In the genomic region with DNA sequence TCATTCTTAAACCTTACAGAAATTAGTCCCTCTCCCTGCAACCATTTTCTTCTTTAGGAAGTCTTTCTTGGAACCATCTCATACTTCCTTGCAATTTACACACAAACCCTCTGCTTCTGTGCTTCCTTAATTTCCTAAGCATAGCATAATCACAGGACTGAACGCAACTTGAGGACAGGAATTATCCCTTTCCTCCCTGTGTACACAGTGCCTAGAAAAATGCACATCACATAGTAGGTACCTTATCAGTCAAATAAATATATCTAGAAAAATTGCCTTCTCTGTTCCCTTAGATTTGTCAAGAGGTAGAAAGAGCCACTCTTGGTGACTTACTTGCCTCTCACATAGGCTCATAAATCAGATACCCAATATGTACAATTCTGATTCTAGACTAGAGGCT, we compare ENCODE assay signal across 1 cellular context.
TF ChIP-seq lines count a peak whose summit lies in the region.

No MANE protein-coding gene starts in this region.

TF ChIP-seq in GM23338, 12 proteins besides CTCF, POLR2A, EP300 and RAD21:
- TF ChIP-seq EZH2 (IDR thresholded peaks at IDR 0.05; ENCODE audit: low read depth, unreplicated experiment) (no peak), POLR2AphosphoS5 (IDR thresholded peaks at IDR 0.05; ENCODE audit: low read depth) (no peak), STAT1 (IDR thresholded peaks at IDR 0.05; ENCODE audit: unreplicated experiment) (no peak), EZH2phosphoT487 (IDR thresholded peaks at IDR 0.05; ENCODE audit: unreplicated experiment) (no peak), ZNF114 (CRISPR knock-in tag; IDR thresholded peaks at IDR 0.05) (no peak), REST (IDR thresholded peaks at IDR 0.05; ENCODE audit: unreplicated experiment) (no peak), CREB1 (CRISPR knock-in tag; IDR thresholded peaks at IDR 0.05; ENCODE audit: low read depth) (no peak), ZNF331 (CRISPR knock-in tag; IDR thresholded peaks at IDR 0.05; ENCODE audit: low read depth) (no peak)
- TF ChIP-seq, protein P1, sequence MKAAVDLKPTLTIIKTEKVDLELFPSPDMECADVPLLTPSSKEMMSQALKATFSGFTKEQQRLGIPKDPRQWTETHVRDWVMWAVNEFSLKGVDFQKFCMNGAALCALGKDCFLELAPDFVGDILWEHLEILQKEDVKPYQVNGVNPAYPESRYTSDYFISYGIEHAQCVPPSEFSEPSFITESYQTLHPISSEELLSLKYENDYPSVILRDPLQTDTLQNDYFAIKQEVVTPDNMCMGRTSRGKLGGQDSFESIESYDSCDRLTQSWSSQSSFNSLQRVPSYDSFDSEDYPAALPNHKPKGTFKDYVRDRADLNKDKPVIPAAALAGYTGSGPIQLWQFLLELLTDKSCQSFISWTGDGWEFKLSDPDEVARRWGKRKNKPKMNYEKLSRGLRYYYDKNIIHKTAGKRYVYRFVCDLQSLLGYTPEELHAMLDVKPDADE (IDR thresholded peaks at IDR 0.05) = no peak
- TF ChIP-seq, protein P2, sequence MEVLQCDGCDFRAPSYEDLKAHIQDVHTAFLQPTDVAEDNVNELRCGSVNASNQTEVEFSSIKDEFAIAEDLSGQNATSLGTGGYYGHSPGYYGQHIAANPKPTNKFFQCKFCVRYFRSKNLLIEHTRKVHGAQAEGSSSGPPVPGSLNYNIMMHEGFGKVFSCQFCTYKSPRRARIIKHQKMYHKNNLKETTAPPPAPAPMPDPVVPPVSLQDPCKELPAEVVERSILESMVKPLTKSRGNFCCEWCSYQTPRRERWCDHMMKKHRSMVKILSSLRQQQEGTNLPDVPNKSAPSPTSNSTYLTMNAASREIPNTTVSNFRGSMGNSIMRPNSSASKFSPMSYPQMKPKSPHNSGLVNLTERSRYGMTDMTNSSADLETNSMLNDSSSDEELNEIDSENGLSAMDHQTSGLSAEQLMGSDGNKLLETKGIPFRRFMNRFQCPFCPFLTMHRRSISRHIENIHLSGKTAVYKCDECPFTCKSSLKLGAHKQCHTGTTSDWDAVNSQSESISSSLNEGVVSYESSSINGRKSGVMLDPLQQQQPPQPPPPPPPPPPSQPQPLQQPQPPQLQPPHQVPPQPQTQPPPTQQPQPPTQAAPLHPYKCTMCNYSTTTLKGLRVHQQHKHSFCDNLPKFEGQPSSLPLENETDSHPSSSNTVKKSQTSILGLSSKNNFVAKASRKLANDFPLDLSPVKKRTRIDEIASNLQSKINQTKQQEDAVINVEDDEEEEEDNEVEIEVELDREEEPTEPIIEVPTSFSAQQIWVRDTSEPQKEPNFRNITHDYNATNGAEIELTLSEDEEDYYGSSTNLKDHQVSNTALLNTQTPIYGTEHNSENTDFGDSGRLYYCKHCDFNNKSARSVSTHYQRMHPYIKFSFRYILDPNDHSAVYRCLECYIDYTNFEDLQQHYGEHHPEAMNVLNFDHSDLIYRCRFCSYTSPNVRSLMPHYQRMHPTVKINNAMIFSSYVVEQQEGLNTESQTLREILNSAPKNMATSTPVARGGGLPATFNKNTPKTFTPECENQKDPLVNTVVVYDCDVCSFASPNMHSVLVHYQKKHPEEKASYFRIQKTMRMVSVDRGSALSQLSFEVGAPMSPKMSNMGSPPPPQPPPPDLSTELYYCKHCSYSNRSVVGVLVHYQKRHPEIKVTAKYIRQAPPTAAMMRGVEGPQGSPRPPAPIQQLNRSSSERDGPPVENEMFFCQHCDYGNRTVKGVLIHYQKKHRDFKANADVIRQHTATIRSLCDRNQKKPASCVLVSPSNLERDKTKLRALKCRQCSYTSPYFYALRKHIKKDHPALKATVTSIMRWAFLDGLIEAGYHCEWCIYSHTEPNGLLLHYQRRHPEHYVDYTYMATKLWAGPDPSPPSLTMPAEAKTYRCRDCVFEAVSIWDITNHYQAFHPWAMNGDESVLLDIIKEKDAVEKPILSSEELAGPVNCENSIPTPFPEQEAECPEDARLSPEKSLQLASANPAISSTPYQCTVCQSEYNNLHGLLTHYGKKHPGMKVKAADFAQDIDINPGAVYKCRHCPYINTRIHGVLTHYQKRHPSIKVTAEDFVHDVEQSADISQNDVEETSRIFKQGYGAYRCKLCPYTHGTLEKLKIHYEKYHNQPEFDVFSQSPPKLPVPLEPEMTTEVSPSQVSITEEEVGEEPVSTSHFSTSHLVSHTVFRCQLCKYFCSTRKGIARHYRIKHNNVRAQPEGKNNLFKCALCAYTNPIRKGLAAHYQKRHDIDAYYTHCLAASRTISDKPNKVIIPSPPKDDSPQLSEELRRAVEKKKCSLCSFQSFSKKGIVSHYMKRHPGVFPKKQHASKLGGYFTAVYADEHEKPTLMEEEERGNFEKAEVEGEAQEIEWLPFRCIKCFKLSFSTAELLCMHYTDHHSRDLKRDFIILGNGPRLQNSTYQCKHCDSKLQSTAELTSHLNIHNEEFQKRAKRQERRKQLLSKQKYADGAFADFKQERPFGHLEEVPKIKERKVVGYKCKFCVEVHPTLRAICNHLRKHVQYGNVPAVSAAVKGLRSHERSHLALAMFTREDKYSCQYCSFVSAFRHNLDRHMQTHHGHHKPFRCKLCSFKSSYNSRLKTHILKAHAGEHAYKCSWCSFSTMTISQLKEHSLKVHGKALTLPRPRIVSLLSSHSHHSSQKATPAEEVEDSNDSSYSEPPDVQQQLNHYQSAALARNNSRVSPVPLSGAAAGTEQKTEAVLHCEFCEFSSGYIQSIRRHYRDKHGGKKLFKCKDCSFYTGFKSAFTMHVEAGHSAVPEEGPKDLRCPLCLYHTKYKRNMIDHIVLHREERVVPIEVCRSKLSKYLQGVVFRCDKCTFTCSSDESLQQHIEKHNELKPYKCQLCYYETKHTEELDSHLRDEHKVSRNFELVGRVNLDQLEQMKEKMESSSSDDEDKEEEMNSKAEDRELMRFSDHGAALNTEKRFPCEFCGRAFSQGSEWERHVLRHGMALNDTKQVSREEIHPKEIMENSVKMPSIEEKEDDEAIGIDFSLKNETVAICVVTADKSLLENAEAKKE (CRISPR knock-in tag; IDR thresholded peaks at IDR 0.05) = no peak
